In genomic region chr5:73907164-73907563, GRCh38 we compare ENCODE assay signal across 24 cellular contexts.
"Had no signal": no experiment of that assay in that cellular context is flagged by ENCODE, and none has a peak within 500 bp of the region (broad histone marks: within the 10 kb centered on the region; RNA-seq: fewer than 3 reads in every experiment).

No MANE protein-coding gene starts in this region.

- ATAC-seq: effector memory CD8-positive, alpha-beta T cell; esophagus mucosa; gastrocnemius medialis; heart right ventricle; left cardiac atrium; lower lobe of right lung; mucosa of descending colon had no signal

- H3K27me3 Mint-ChIP-seq: effector memory CD8-positive, alpha-beta T cell had no signal

- H3K36me3 Mint-ChIP-seq: naive B cell had no signal

- H3K4me1 Mint-ChIP-seq: endodermal cell, naive B cell had no signal

- H3K27me3 ChIP-seq: colonic mucosa, esophagus squamous epithelium, gastrocnemius medialis, heart right ventricle had no signal

- H3K36me3 ChIP-seq: colonic mucosa, gastrocnemius medialis, left ventricle myocardium inferior had no signal

- H3K27ac Mint-ChIP-seq: dendritic cell treated with granulocyte-macrophage colony-stimulating factor and Interleukin-4, amounts not matched to agents 40 ng/mL and 50 ng/mL, for 4 days; effector memory CD8-positive, alpha-beta T cell; endodermal cell; mesothelial cell of epicardium; naive B cell had no signal

- H3K9me3 Mint-ChIP-seq: dendritic cell treated with granulocyte-macrophage colony-stimulating factor and Interleukin-4, amounts not matched to agents 40 ng/mL and 50 ng/mL, for 4 days; effector memory CD8-positive, alpha-beta T cell had no signal

- H3K4me3 Mint-ChIP-seq: dendritic cell treated with granulocyte-macrophage colony-stimulating factor and Interleukin-4, amounts not matched to agents 40 ng/mL and 50 ng/mL, for 4 days; effector memory CD8-positive, alpha-beta T cell; endodermal cell; mesothelial cell of epicardium; naive B cell had no signal

- H3K4me1 ChIP-seq: colonic mucosa had no signal

- H3K4me3 ChIP-seq: colonic mucosa, esophagus squamous epithelium, gastrocnemius medialis, heart right ventricle, left ventricle myocardium inferior, lower lobe of right lung, mucosa of descending colon had no signal

- H3K27ac ChIP-seq: colonic mucosa, epithelial cell of prostate, esophagus squamous epithelium, gastrocnemius medialis, heart right ventricle, left ventricle myocardium inferior, lower lobe of right lung had no signal

- H3K9me3 ChIP-seq: colonic mucosa, esophagus squamous epithelium, gastrocnemius medialis, lower lobe of right lung, mucosa of descending colon had no signal

- DNase-seq: colonic mucosa; cortex of kidney; effector CD8-positive, alpha-beta T cell; effector memory CD8-positive, alpha-beta T cell; endodermal cell; erythroblast; esophagus squamous epithelium; foreskin fibroblast; foreskin melanocyte; gastrocnemius medialis; glutamatergic neuron; head of caudate nucleus; heart right ventricle; hippocampal formation; left cardiac atrium; left ventricle myocardium inferior; lower lobe of right lung; mesenchymal stem cell; mucosa of descending colon; naive B cell had no signal
